Comparison of ENCODE assay signal across 1 cellular context in the genomic region with DNA sequence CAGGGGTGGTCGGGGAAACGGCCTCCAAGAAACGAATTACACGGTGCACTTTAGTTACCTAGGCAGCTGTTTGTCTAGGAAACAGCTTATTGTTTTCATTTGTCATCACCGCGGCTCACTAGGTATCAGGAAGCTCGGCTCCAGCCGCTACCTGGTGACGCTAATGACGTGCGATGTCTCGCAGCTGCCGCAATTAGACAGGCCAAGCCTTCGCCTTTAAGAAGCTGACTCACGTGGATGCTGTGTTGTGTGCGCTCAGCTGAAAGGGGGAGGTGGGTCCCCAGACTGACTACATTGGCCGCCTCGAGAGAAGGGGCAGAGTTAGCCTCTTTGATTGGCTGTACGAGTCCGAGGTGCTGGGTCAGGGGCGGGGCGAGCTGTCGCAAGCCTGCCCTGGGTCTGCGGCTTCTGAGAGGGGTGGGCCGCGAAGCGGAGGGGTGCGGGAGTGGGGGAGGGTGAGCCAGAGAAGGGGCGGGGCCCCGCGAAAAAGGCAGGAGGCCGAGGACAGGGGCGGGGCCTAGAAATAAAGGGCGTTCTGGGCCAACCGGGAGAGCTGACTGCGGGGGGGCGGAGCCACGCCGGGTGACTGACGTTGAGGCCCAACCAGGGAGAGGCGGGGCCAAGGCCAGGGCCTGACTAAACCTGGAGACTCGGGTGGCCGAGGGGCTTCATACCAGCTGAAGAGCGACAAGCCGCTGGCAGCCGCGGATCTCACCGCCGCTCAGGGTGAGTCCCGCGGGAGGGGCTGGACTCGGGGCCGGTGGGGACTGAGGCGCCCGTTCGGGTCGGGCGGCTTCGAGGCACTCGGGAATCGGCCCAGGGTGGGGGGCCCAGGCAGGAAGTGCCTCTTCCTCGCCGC.
TF ChIP-seq lines count a peak whose summit lies in the region.

A gene (plus strand): TSS at position 671 of the 859 bp plus-strand sequence. CDS start 9,645 bp downstream, outside the sequence.

TF ChIP-seq in HepG2, 621 proteins besides CTCF, POLR2A, EP300 and RAD21 (continued from another document and continues in another):
- TF ChIP-seq, protein P1, sequence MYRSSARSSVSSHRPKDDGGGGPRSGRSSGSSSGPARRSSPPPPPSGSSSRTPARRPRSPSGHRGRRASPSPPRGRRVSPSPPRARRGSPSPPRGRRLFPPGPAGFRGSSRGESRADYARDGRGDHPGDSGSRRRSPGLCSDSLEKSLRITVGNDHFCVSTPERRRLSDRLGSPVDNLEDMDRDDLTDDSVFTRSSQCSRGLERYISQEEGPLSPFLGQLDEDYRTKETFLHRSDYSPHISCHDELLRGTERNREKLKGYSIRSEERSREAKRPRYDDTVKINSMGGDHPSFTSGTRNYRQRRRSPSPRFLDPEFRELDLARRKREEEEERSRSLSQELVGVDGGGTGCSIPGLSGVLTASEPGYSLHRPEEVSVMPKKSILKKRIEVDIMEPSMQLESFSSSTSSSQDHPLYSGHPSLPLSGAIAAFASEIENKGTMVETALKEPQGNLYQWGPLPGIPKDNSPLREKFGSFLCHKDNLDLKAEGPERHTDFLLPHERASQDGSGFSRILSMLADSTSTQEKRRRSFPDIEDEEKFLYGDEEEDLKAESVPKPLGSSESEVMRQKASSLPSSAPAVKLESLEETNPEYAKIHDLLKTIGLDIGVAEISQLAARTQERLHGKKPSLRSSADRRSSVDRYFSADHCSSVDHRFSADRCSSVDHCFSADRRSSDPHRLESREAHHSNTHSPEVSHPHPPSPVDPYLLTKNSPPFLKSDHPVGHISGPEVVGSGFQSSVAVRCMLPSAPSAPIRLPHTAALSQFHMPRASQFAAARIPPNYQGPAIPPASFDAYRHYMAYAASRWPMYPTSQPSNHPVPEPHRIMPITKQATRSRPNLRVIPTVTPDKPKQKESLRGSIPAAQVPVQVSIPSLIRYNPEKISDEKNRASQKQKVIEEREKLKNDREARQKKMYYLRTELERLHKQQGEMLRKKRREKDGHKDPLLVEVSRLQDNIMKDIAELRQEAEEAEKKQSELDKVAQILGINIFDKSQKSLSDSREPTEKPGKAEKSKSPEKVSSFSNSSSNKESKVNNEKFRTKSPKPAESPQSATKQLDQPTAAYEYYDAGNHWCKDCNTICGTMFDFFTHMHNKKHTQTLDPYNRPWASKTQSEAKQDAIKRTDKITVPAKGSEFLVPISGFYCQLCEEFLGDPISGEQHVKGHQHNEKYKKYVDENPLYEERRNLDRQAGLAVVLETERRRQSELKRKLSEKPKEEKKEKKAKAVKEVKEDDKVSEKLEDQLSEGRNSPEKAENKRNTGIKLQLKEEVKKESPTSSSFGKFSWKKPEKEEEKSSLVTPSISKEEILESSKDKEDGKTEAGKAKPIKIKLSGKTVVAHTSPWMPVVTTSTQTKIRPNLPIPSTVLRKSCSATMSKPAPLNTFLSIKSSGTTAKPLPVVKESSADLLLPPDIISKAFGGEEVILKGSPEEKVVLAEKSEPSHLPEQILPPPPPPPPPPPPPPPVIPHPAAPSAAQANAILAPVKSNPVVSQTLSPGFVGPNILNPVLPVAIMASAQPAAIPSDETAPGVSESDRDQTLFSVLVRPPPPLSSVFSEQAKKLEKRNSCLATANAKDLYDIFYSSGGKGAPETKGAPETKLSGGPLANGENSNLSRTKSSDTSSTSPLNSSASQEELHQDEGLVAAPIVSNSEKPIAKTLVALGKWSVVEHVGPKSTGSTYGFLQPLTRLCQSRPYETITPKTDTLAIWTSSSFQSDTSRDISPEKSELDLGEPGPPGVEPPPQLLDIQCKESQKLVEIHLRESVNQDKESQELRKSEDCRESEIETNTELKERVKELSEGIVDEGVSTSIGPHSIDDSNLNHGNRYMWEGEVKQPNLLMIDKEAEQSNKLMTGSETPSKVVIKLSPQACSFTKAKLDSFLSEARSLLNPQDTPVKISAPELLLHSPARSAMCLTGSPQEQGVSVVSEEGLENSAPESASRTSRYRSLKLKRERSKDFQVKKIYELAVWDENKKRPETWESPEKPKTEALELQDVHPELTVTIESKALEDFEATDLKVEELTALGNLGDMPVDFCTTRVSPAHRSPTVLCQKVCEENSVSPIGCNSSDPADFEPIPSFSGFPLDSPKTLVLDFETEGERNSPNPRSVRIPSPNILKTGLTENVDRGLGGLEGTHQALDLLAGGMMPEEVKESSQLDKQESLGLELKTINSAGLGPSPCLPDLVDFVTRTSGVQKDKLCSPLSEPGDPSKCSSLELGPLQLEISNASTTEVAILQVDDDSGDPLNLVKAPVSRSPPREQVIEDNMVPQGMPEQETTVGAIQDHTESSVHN (CRISPR knock-in tag; IDR thresholded peaks at IDR 0.05), result peak; percentile 59; the same call in 1 of the 2 replicates
- TF ChIP-seq ZFP36L2 (CRISPR knock-in tag; IDR thresholded peaks at IDR 0.05) (no peak), TBX3 (IDR thresholded peaks at IDR 0.05; ENCODE audit: borderline replicate concordance) (peak; percentile 81), HMG20A (CRISPR knock-in tag; IDR thresholded peaks at IDR 0.05; ENCODE audit: borderline replicate concordance) (no peak; the same call in 1 of the 2 replicates), SP2 (CRISPR knock-in tag; IDR thresholded peaks at IDR 0.05) (peak; percentile 86), CREM (IDR thresholded peaks at IDR 0.05) (peak; percentile 66), CREM (CRISPR knock-in tag; IDR thresholded peaks at IDR 0.05) (no peak), XBP1 (CRISPR knock-in tag; IDR thresholded peaks at IDR 0.05) (no peak), SIX1 (CRISPR knock-in tag; IDR thresholded peaks at IDR 0.05; ENCODE audit: borderline replicate concordance) (no peak), ZNF589 (CRISPR knock-in tag; conservative IDR thresholded peaks at IDR 0.05) (no peak), ZSCAN31 (CRISPR knock-in tag; IDR thresholded peaks at IDR 0.05; ENCODE audit: low read depth) (peak; percentile 81; the same call in 1 of the 2 replicates), HNF4A (CRISPR knock-in tag; IDR thresholded peaks at IDR 0.05) (no peak), ZNF30 (CRISPR knock-in tag; IDR thresholded peaks at IDR 0.05) (no peak), EED (CRISPR knock-in tag; IDR thresholded peaks at IDR 0.05) (peak; percentile 66; the same call in 1 of the 2 replicates), CBX5 (CRISPR knock-in tag; IDR thresholded peaks at IDR 0.05; ENCODE audit: borderline replicate concordance) (0 out of 2 replicates have a peak, but pooled peaks have one; percentile 20), ATF7-NPFF (CRISPR knock-in tag; IDR thresholded peaks at IDR 0.05; ENCODE audit: low read depth) (0 out of 2 replicates have a peak, but pooled peaks have one; percentile 16), KMT2A (CRISPR knock-in tag; IDR thresholded peaks at IDR 0.05) (0 out of 2 replicates have a peak, but pooled peaks have one; percentile 13), SATB2 (CRISPR knock-in tag; IDR thresholded peaks at IDR 0.05) (no peak), SRSF1 (optimal IDR thresholded peaks at IDR 0.05; ENCODE audit: low read depth, low read length) (no peak), POLR2AphosphoS2 (IDR thresholded peaks at IDR 0.05; ENCODE audit: low read depth, low read length) (no peak), ESRRA (CRISPR knock-in tag; IDR thresholded peaks at IDR 0.05; ENCODE audit: low read depth) (no peak), SOX6 (IDR thresholded peaks at IDR 0.05) (no peak), SOX6 (CRISPR knock-in tag; IDR thresholded peaks at IDR 0.05) (peak; percentile 78), ZNF12 (CRISPR knock-in tag; IDR thresholded peaks at IDR 0.05) (peak; percentile 62; the same call in 1 of the 2 replicates), ZNF501 (CRISPR knock-in tag; IDR thresholded peaks at IDR 0.05) (peak; percentile 87), ZNF768 (CRISPR knock-in tag; IDR thresholded peaks at IDR 0.05) (peak; percentile 52; the same call in 1 of the 2 replicates), JUN (CRISPR knock-in tag; IDR thresholded peaks at IDR 0.05) (0 out of 2 replicates have a peak, but pooled peaks have one; percentile 32), ZBTB7A (CRISPR knock-in tag; IDR thresholded peaks at IDR 0.05) (peak; percentile 49), YY1 (IDR thresholded peaks at IDR 0.05; ENCODE audit: insufficient read depth, insufficient replicate concordance, low read depth, low read length) (peak; percentile 23)
- TF ChIP-seq, protein P2, sequence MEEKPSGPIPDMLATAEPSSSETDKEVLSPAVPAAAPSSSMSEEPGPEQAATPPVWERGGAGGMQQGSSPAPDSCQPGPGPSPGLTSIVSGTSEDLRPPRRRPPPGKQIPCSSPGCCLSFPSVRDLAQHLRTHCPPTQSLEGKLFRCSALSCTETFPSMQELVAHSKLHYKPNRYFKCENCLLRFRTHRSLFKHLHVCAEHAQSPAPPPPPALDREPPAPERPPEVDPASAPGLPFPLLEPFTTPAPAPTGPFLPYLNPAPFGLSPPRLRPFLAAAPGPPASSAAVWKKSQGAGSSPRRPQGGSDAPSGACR (CRISPR knock-in tag; IDR thresholded peaks at IDR 0.05), result peak; percentile 6; the same call in 1 of the 2 replicates
- TF ChIP-seq, protein P3, sequence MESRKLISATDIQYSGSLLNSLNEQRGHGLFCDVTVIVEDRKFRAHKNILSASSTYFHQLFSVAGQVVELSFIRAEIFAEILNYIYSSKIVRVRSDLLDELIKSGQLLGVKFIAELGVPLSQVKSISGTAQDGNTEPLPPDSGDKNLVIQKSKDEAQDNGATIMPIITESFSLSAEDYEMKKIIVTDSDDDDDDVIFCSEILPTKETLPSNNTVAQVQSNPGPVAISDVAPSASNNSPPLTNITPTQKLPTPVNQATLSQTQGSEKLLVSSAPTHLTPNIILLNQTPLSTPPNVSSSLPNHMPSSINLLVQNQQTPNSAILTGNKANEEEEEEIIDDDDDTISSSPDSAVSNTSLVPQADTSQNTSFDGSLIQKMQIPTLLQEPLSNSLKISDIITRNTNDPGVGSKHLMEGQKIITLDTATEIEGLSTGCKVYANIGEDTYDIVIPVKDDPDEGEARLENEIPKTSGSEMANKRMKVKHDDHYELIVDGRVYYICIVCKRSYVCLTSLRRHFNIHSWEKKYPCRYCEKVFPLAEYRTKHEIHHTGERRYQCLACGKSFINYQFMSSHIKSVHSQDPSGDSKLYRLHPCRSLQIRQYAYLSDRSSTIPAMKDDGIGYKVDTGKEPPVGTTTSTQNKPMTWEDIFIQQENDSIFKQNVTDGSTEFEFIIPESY (CRISPR knock-in tag; IDR thresholded peaks at IDR 0.05), result no peak
- TF ChIP-seq, protein P4, sequence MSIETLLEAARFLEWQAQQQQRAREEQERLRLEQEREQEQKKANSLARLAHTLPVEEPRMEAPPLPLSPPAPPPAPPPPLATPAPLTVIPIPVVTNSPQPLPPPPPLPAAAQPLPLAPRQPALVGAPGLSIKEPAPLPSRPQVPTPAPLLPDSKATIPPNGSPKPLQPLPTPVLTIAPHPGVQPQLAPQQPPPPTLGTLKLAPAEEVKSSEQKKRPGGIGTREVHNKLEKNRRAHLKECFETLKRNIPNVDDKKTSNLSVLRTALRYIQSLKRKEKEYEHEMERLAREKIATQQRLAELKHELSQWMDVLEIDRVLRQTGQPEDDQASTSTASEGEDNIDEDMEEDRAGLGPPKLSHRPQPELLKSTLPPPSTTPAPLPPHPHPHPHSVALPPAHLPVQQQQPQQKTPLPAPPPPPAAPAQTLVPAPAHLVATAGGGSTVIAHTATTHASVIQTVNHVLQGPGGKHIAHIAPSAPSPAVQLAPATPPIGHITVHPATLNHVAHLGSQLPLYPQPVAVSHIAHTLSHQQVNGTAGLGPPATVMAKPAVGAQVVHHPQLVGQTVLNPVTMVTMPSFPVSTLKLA (IDR thresholded peaks at IDR 0.05), result peak; percentile 93
- TF ChIP-seq, protein P5, sequence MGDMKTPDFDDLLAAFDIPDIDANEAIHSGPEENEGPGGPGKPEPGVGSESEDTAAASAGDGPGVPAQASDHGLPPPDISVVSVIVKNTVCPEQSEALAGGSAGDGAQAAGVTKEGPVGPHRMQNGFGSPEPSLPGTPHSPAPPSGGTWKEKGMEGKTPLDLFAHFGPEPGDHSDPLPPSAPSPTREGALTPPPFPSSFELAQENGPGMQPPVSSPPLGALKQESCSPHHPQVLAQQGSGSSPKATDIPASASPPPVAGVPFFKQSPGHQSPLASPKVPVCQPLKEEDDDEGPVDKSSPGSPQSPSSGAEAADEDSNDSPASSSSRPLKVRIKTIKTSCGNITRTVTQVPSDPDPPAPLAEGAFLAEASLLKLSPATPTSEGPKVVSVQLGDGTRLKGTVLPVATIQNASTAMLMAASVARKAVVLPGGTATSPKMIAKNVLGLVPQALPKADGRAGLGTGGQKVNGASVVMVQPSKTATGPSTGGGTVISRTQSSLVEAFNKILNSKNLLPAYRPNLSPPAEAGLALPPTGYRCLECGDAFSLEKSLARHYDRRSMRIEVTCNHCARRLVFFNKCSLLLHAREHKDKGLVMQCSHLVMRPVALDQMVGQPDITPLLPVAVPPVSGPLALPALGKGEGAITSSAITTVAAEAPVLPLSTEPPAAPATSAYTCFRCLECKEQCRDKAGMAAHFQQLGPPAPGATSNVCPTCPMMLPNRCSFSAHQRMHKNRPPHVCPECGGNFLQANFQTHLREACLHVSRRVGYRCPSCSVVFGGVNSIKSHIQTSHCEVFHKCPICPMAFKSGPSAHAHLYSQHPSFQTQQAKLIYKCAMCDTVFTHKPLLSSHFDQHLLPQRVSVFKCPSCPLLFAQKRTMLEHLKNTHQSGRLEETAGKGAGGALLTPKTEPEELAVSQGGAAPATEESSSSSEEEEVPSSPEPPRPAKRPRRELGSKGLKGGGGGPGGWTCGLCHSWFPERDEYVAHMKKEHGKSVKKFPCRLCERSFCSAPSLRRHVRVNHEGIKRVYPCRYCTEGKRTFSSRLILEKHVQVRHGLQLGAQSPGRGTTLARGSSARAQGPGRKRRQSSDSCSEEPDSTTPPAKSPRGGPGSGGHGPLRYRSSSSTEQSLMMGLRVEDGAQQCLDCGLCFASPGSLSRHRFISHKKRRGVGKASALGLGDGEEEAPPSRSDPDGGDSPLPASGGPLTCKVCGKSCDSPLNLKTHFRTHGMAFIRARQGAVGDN (CRISPR knock-in tag; IDR thresholded peaks at IDR 0.05), result peak; percentile 81
- TF ChIP-seq, protein P6, sequence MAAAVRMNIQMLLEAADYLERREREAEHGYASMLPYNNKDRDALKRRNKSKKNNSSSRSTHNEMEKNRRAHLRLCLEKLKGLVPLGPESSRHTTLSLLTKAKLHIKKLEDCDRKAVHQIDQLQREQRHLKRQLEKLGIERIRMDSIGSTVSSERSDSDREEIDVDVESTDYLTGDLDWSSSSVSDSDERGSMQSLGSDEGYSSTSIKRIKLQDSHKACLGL (CRISPR knock-in tag; IDR thresholded peaks at IDR 0.05), result 0 out of 2 replicates have a peak, but pooled peaks have one; percentile 36
- TF ChIP-seq, protein P7, sequence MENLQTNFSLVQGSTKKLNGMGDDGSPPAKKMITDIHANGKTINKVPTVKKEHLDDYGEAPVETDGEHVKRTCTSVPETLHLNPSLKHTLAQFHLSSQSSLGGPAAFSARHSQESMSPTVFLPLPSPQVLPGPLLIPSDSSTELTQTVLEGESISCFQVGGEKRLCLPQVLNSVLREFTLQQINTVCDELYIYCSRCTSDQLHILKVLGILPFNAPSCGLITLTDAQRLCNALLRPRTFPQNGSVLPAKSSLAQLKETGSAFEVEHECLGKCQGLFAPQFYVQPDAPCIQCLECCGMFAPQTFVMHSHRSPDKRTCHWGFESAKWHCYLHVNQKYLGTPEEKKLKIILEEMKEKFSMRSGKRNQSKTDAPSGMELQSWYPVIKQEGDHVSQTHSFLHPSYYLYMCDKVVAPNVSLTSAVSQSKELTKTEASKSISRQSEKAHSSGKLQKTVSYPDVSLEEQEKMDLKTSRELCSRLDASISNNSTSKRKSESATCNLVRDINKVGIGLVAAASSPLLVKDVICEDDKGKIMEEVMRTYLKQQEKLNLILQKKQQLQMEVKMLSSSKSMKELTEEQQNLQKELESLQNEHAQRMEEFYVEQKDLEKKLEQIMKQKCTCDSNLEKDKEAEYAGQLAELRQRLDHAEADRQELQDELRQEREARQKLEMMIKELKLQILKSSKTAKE (CRISPR knock-in tag; IDR thresholded peaks at IDR 0.05; ENCODE audit: borderline replicate concordance), result no peak
- TF ChIP-seq, protein P8, sequence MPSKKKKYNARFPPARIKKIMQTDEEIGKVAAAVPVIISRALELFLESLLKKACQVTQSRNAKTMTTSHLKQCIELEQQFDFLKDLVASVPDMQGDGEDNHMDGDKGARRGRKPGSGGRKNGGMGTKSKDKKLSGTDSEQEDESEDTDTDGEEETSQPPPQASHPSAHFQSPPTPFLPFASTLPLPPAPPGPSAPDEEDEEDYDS (CRISPR knock-in tag; IDR thresholded peaks at IDR 0.05), result peak; percentile 95
